12 cellular contexts compared by ENCODE assay signal in the genomic region with DNA sequence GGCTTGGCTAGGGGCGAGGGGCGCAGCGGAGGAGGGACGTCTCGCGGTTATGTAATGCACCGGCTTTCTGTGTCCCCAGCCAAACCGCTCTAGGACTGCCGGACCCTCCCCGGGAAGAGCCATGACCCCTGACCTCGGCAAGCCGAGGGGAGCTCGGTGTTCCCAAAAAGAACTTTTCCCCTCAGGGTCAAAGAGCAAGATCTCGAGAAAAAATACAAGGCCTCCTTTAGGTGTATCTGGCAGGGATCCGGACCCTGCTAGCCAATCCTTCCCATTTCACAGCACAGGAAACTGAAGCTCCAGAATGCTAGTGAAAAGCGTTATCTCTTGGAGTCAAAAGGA. TPM values are rescaled to one million over a fixed set of nuclear protein-coding genes. Genes with fewer than 3 reads are reported as not detected.
DNase-seq lines count a peak whose midpoint lies in the region; ATAC-seq and TF ChIP-seq lines count a peak whose summit lies in the region.
"Had no signal": no experiment of that assay in that cellular context is flagged by ENCODE, and none has a peak within 500 bp of the region (broad histone marks: within the 10 kb centered on the region; RNA-seq: fewer than 3 reads in every experiment).

No MANE protein-coding gene starts in this region.

- no peaks in the 10 kb centered on the region for H3K79me2 ChIP-seq in trophoblast cell (ENCODE audit: control insufficient read depth, insufficient read depth, low read length, poor library complexity)

- H3K27me3 ChIP-seq in body of pancreas, result no peaks in the 10 kb centered on the region
- H3K27me3 ChIP-seq in right cardiac atrium (ENCODE audit: control insufficient read depth, insufficient read depth), result no peaks in the 10 kb centered on the region
- peaks cover 12% of the 10 kb centered on the region for H3K27me3 ChIP-seq in trophoblast cell (ENCODE audit: insufficient read depth, low read length)

- H3K27ac Mint-ChIP-seq in activated CD4-positive, alpha-beta T cell treated with anti-CD3 and anti-CD28 coated beads for 36 hours, result no peak overlapping the region
- H3K27ac Mint-ChIP-seq: CD4-positive, alpha-beta T cell; dendritic cell treated with granulocyte-macrophage colony-stimulating factor and Interleukin-4, amounts not matched to agents 40 ng/mL and 50 ng/mL, for 4 days; T-helper 1 cell treated with Interleukin-12 subunit alpha and Interleukin-12 subunit beta and Interleukin-4 antibody, amounts not matched to agents 30 μg/mL and 1 μg/mL, for 36 hours had no signal

- DNase-seq in body of pancreas (no peak), right cardiac atrium (no peak), trophoblast cell (no peak), HuH-7.5 (ENCODE audit: low spot score) (no peak), DMS153 (lab: John Stamatoyannopoulos, UW) (no peak)
- no peak for DNase-seq in activated CD4-positive, alpha-beta T cell treated with anti-CD3 and anti-CD28 coated beads for 36 hours
- DNase-seq: CD4-positive, alpha-beta T cell; MV-4-11 had no signal

- no peaks in the 10 kb centered on the region for H3K36me3 Mint-ChIP-seq in activated CD4-positive, alpha-beta T cell treated with anti-CD3 and anti-CD28 coated beads for 36 hours (ENCODE audit: low read depth)

- peaks cover 11% of the 10 kb centered on the region for H3K4me1 Mint-ChIP-seq in activated CD4-positive, alpha-beta T cell treated with anti-CD3 and anti-CD28 coated beads for 36 hours

- H3K9me3 ChIP-seq in ES-I3 (ENCODE audit: control insufficient read depth, insufficient read depth, low read length) (no peaks in the 10 kb centered on the region), body of pancreas (no peaks in the 10 kb centered on the region), right cardiac atrium (ENCODE audit: control insufficient read depth, low read length) (no peaks in the 10 kb centered on the region), trophoblast cell (ENCODE audit: insufficient read depth, low read depth, low read length) (no peaks in the 10 kb centered on the region)

- peak overlapping the region; percentile 85 for H3K18ac ChIP-seq in trophoblast cell (ENCODE audit: low read length)

- no peak for ATAC-seq in body of pancreas
- ATAC-seq in right cardiac atrium, result peak in 1 of 2 donors; percentile 50
- no peak for ATAC-seq in activated CD4-positive, alpha-beta T cell treated with anti-CD3 and anti-CD28 coated beads for 36 hours
- no peak for ATAC-seq in HG02852 (IDR thresholded peaks at IDR 0.05; ENCODE audit: unreplicated experiment)

- no peak overlapping the region for H4K91ac ChIP-seq in trophoblast cell (ENCODE audit: low read depth, low read length)

- 9 to 22% methylated on average over 10 to 16 of the region's 16 CpGs for WGBS in body of pancreas, 2 donors
- 13% methylated on average over 16 of the region's 16 CpGs for WGBS in right cardiac atrium
- no CpG with 5 or more reads among the region's 16 CpGs for WGBS in trophoblast cell (ENCODE audit: extremely low coverage, insufficient coverage, insufficient read length)

- no peak overlapping the region for H4K12ac ChIP-seq in trophoblast cell (ENCODE audit: low read depth, low read length)

- H2BK5ac ChIP-seq in trophoblast cell (ENCODE audit: low read depth, low read length, poor library complexity), result no peak overlapping the region

- no peak overlapping the region for H3K4ac ChIP-seq in trophoblast cell (ENCODE audit: low read depth, low read length)

- H3K27me3 Mint-ChIP-seq in activated CD4-positive, alpha-beta T cell treated with anti-CD3 and anti-CD28 coated beads for 36 hours, result peaks cover 67% of the 10 kb centered on the region

- no peaks in the 10 kb centered on the region for H3K79me1 ChIP-seq in trophoblast cell (ENCODE audit: low read length)

- no peak overlapping the region for H3K4me3 Mint-ChIP-seq in activated CD4-positive, alpha-beta T cell treated with anti-CD3 and anti-CD28 coated beads for 36 hours
- H3K4me3 Mint-ChIP-seq: CD4-positive, alpha-beta T cell; dendritic cell treated with granulocyte-macrophage colony-stimulating factor and Interleukin-4, amounts not matched to agents 40 ng/mL and 50 ng/mL, for 4 days; T-helper 1 cell treated with Interleukin-12 subunit alpha and Interleukin-12 subunit beta and Interleukin-4 antibody, amounts not matched to agents 30 μg/mL and 1 μg/mL, for 36 hours had no signal

- no peak overlapping the region for H2AFZ ChIP-seq in trophoblast cell (ENCODE audit: insufficient read depth, low read length, poor library complexity)

- no peak for TF ChIP-seq POLR2A in body of pancreas (IDR thresholded peaks at IDR 0.05)

- H2AK5ac ChIP-seq in trophoblast cell (ENCODE audit: low read length), result no peak overlapping the region

- H3K14ac ChIP-seq in trophoblast cell (ENCODE audit: low read length), result no peak overlapping the region

- POLR2A ChIA-PET in activated CD4-positive, alpha-beta T cell treated with anti-CD3 and anti-CD28 coated beads for 36 hours (lab: Charles Lee), result no interaction called here

- H3K36me3 ChIP-seq in ES-I3 (ENCODE audit: insufficient read depth, low read length), result no peaks in the 10 kb centered on the region
- H3K36me3 ChIP-seq in body of pancreas (replicated peaks in 1 of 2; ENCODE audit: insufficient read depth in 1 of 2, low read depth in 2 of 2), result no peaks in the 10 kb centered on the region
- H3K36me3 ChIP-seq in trophoblast cell (ENCODE audit: control insufficient read depth in 1 of 2, insufficient read depth in 2 of 2, low read length in 2 of 2), result no peaks in the 10 kb centered on the region

- no peaks in the 10 kb centered on the region for H3K9me3 Mint-ChIP-seq in activated CD4-positive, alpha-beta T cell treated with anti-CD3 and anti-CD28 coated beads for 36 hours (ENCODE audit: low read depth)
- H3K9me3 Mint-ChIP-seq: CD4-positive, alpha-beta T cell; dendritic cell treated with granulocyte-macrophage colony-stimulating factor and Interleukin-4, amounts not matched to agents 40 ng/mL and 50 ng/mL, for 4 days; T-helper 1 cell treated with Interleukin-12 subunit alpha and Interleukin-12 subunit beta and Interleukin-4 antibody, amounts not matched to agents 30 μg/mL and 1 μg/mL, for 36 hours had no signal

- peak overlapping the region; percentile 38 for H2BK12ac ChIP-seq in trophoblast cell (ENCODE audit: low read length)

- H3K9ac ChIP-seq in ES-I3 (ENCODE audit: low read depth, low read length) (peak overlapping the region; percentile 62), trophoblast cell (ENCODE audit: low read length) (no peak overlapping the region)

- H3K4me3 ChIP-seq in body of pancreas (peak overlapping the region; percentile 48), right cardiac atrium (ENCODE audit: low read length) (peak overlapping the region; percentile 72), trophoblast cell (ENCODE audit: low read depth, low read length) (peak overlapping the region; percentile 55)

- CTCF ChIA-PET in activated CD4-positive, alpha-beta T cell treated with anti-CD3 and anti-CD28 coated beads for 36 hours (lab: Charles Lee), result no interaction called here

- no peak for TF ChIP-seq CTCF in body of pancreas (IDR thresholded peaks at IDR 0.05)

- no peak overlapping the region for H3K23ac ChIP-seq in trophoblast cell (ENCODE audit: low read length)

- H3K4me1 ChIP-seq in ES-I3 (ENCODE audit: insufficient read depth, low read length), result peaks cover 8% of the 10 kb centered on the region; the same call in 1 of the 2 replicates
- H3K4me1 ChIP-seq in body of pancreas, result peaks cover 23% of the 10 kb centered on the region
- no peaks in the 10 kb centered on the region for H3K4me1 ChIP-seq in right cardiac atrium (ENCODE audit: control insufficient read depth, insufficient read depth, low read length)
- H3K4me1 ChIP-seq in trophoblast cell (ENCODE audit: control insufficient read depth in 1 of 2, insufficient read depth in 2 of 2, low read length in 2 of 2), result peaks cover 9 to 10% of the 10 kb centered on the region in 2 experiments

- peak overlapping the region; percentile 73 to 92 (median 86) for H3K27ac ChIP-seq in body of pancreas
- no peak overlapping the region for H3K27ac ChIP-seq in right cardiac atrium (ENCODE audit: low read length)
- H3K27ac ChIP-seq in trophoblast cell (ENCODE audit: low read depth, low read length), result no peak overlapping the region

- H4K8ac ChIP-seq in trophoblast cell (ENCODE audit: low read depth, low read length), result no peak overlapping the region

- intact Hi-C loops in body of pancreas (cut with DNase I), result no loop called here
- intact Hi-C loops in right cardiac atrium (cut with DNase I), result loop anchor here in 3 of 4 donors (5.0 to 10.0 kb wide), 3 partner anchors 51 to 64 kb away; no protein-coding TSS in a partner anchor
- intact Hi-C loops in activated CD4-positive, alpha-beta T cell treated with anti-CD3 and anti-CD28 coated beads for 36 hours (cut with DNase I, micrococcal nuclease), result no loop called here

- H3K4me2 ChIP-seq in trophoblast cell (ENCODE audit: low read length), result peak overlapping the region; percentile 67

- H2BK120ac ChIP-seq in trophoblast cell (ENCODE audit: insufficient read depth, low read length, poor library complexity), result peak overlapping the region; percentile 75

RNA-seq across cellular contexts. Expression of a gene that starts 0.6 kb away (rescaled TPM):
- 10 to 100 TPM; 19.5 to 26.7 TPM for total RNA-seq in body of pancreas
- total RNA-seq in right cardiac atrium, result 1 to 10 TPM; 3.3 to 7.2 (median 5.0) TPM
- 2.7 TPM for polyA plus RNA-seq in right cardiac atrium
- polyA plus RNA-seq in trophoblast cell (2013), result 0.07 and 0.11 TPM in 2 replicates
- total RNA-seq in activated CD4-positive, alpha-beta T cell treated with anti-CD3 and anti-CD28 coated beads for 36 hours, result not detected
- total RNA-seq: CD4-positive, alpha-beta T cell had no signal

Comparison
In these comparisons a context has a peak if more than half of its experiments do, and no peak if none do; other contexts are left out.
1. H3K27ac ChIP-seq: peak in body of pancreas (4 of 4); none in right cardiac atrium (single experiment) and trophoblast cell (single experiment).
2. RNA of a gene that starts 0.6 kb away (total RNA-seq): 19.5 to 26.7 TPM in body of pancreas and 3.3 to 7.2 TPM in right cardiac atrium; not detected in activated CD4-positive, alpha-beta T cell treated with anti-CD3 and anti-CD28 coated beads for 36 hours; every median in the first group is over 4 times any median in the second.
3. intact Hi-C loops: an anchor here in right cardiac atrium (5.0 to 10.0 kb wide); none called in body of pancreas and activated CD4-positive, alpha-beta T cell treated with anti-CD3 and anti-CD28 coated beads for 36 hours.
4. Peak in every context shown above with its lines, with median percentiles within 50 percentile points of each other: H3K4me3 ChIP-seq.